Comparison of ENCODE assay signal across 36 cellular contexts in the genomic region with DNA sequence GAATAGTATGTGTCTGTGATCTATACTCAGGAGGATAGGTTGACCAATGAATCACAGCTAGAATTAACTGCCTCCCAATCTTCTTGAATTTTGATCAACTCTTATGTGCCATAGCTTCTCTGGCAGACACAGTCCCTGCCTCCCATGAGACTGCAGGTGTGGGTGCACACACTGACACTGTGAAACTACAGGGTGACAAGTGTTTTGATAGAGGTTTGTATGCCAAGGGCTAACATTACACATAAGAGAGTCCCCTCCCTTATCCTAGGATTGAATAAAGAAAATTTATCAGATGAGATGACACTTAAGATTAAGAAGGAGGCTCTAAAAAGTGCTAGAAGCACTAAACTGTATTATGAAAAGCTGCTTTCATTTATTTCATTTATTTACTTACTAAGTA.
"Had no signal": no experiment of that assay in that cellular context is flagged by ENCODE, and none has a peak within 500 bp of the region (broad histone marks: within the 10 kb centered on the region; RNA-seq: fewer than 3 reads in every experiment).

No MANE protein-coding gene starts in this region.

- H3K4me3 ChIP-seq: coronary artery, dorsolateral prefrontal cortex, heart left ventricle, ovary, prostate gland, skin epidermis, vagina had no signal

- H3K9me3 ChIP-seq: heart left ventricle, ovary, prostate gland, vagina had no signal

- H3K27me3 ChIP-seq: brain microvascular endothelial cell, dorsolateral prefrontal cortex, heart left ventricle, ovary, vagina had no signal

- H3K36me3 ChIP-seq: brain microvascular endothelial cell, heart left ventricle, ovary, prostate gland, vagina, WERI-Rb-1 had no signal

- H3K4me1 ChIP-seq: heart left ventricle, prostate gland, vagina had no signal

- FAIRE-seq: astrocyte, kidney, TTC549 had no signal

- ATAC-seq: effector memory CD8-positive, alpha-beta T cell; esophagus mucosa; heart left ventricle; left colon; naive thymus-derived CD4-positive, alpha-beta T cell; sciatic nerve; stimulated activated memory B cell treated with anti-CD40 and anti-IgM and Interleukin-4, amounts not matched to agents 10 μg/mL and 1 μg/mL and 100 μg/mL, for 72 hours; stimulated activated naive CD8-positive, alpha-beta T cell treated with anti-CD3 and anti-CD28 coated beads, Interleukin-15, amount 100 ng/mL, for 72 hours had no signal

- DNase-seq: activated CD4-positive, alpha-beta memory T cell treated with anti-CD3 and anti-CD28 coated beads, Interleukin-2, amount 10 ng/mL, durations not matched to agents 7 days and 5 days; activated CD4-positive, alpha-beta T cell treated with anti-CD3 and anti-CD28 coated beads, Interleukin-2, amount 10 ng/mL, durations not matched to agents 7 days and 5 days; activated CD4-positive, CD25-positive, alpha-beta regulatory T cell treated with anti-CD3 and anti-CD28 coated beads, Interleukin-2, amount 50 U/mL, for 72 hours; activated CD8-positive, alpha-beta memory T cell treated with anti-CD3 and anti-CD28 coated beads, Interleukin-2, amount 50 U/mL, for 48 hours; activated gamma-delta T cell; activated naive CD4-positive, alpha-beta T cell treated with anti-CD3 and anti-CD28 coated beads, Interleukin-2, amount 10 ng/mL, durations not matched to agents 7 days and 5 days; activated naive CD8-positive, alpha-beta T cell treated with anti-CD3 and anti-CD28 coated beads, Interleukin-2, amount 10 ng/mL, durations not matched to agents 7 days and 5 days; activated T-cell treated with anti-CD3 and anti-CD28 coated beads, Interleukin-2, amount 50 U/mL, for 24 hours; amniotic stem cell; brain microvascular endothelial cell; dorsolateral prefrontal cortex; effector memory CD8-positive, alpha-beta T cell; foreskin fibroblast; heart left ventricle; hypothalamus; immature natural killer cell; kidney; left colon; midbrain; naive thymus-derived CD4-positive, alpha-beta T cell; ovary; retina; stimulated activated CD4-positive, alpha-beta T cell treated with anti-CD3 and anti-CD28 coated beads, Interleukin-4, amount 100 ng/mL, for 4 hours; stimulated activated CD8-positive, alpha-beta memory T cell treated with anti-CD3 and anti-CD28 coated beads, Interleukin-4, amount 100 ng/mL, for 48 hours; stimulated activated naive CD8-positive, alpha-beta T cell treated with anti-CD3 and anti-CD28 coated beads, Interleukin-15, amount 100 ng/mL, for 72 hours; substantia nigra; WERI-Rb-1 had no signal

- H3K27ac ChIP-seq: brain microvascular endothelial cell, coronary artery, dorsolateral prefrontal cortex, heart left ventricle, ovary, prostate gland, skin epidermis, vagina, WERI-Rb-1 had no signal
